ENCODE assay signal across 8 cellular contexts in genomic region chr5:168334161-168335094, GRCh38. TPM values are rescaled to one million over a fixed set of nuclear protein-coding genes. Genes with fewer than 3 reads are reported as not detected.
DNase-seq lines count a peak whose midpoint lies in the region; ATAC-seq and TF ChIP-seq lines count a peak whose summit lies in the region.
"Had no signal": no experiment of that assay in that cellular context is flagged by ENCODE, and none has a peak within 500 bp of the region (broad histone marks: within the 10 kb centered on the region; RNA-seq: fewer than 3 reads in every experiment).

No MANE protein-coding gene starts in this region.

- no peak overlapping the region for H3K4me2 ChIP-seq in HCT116 (ENCODE audit: low read length)

- no peak for TF ChIP-seq RAD21 in HCT116 (IDR thresholded peaks at IDR 0.05; ENCODE audit: low read depth)

- H3K79me2 ChIP-seq in HCT116 (ENCODE audit: insufficient read depth, low read length) = peaks cover 87% of the 10 kb centered on the region

- ATAC-seq in HCT116 (peak; percentile 38; the same call in 1 of the 2 replicates), GM21786 (IDR thresholded peaks at IDR 0.05; ENCODE audit: unreplicated experiment) (no peak)

- intact Hi-C loops in HCT116 (cut with micrococcal nuclease) = no loop called here
- intact Hi-C loops in sigmoid colon (cut with DNase I) = no loop called here

- BruUV-seq in HCT116 (replicated peaks; lab: Mats Ljungman, UMichigan) = no TSS peak

- TF ChIP-seq CTCF in HCT116 (IDR thresholded peaks at IDR 0.05 in 2 of 3, conservative IDR thresholded peaks at IDR 0.05 in 1 of 3; ENCODE audit: borderline replicate concordance in 1 of 3, insufficient read depth in 1 of 3, low read depth in 2 of 3, low read length in 2 of 3) (no peak), astrocyte of the cerebellum (IDR thresholded peaks at IDR 0.05; ENCODE audit: low read depth, low read length, missing control alignments) (no peak), sigmoid colon (IDR thresholded peaks at IDR 0.05) (no peak)

- CTCF ChIA-PET in HCT116 (lab: Charles Lee) = no interaction called here

- H3K4me1 ChIP-seq in HCT116 (ENCODE audit: control insufficient read depth in 1 of 2, insufficient read depth in 2 of 2, low read length in 2 of 2) (peaks cover 6 to 31% of the 10 kb centered on the region in 2 experiments; a peak in 3 of 4 replicates), iPS-20b (ENCODE audit: insufficient read depth, low read length) (peaks cover 52% of the 10 kb centered on the region), sigmoid colon (peaks cover 0 to 2% (median 0%) of the 10 kb centered on the region in 4 donors)

- POLR2A ChIA-PET in HCT116 (lab: Charles Lee) = no interaction called here

- RAD21 ChIA-PET in HCT116 (lab: Charles Lee; ENCODE audit: low non-redundant PET in 1 of 2, low total read pairs in 2 of 2, uncharacterized antibody in 2 of 2, unreplicated experiment in 2 of 2) = no interaction called here

- H3K36me3 ChIP-seq in HCT116 (ENCODE audit: control insufficient read depth in 1 of 2, insufficient read depth in 2 of 2, low read length in 2 of 2) (no peaks in the 10 kb centered on the region), iPS-20b (ENCODE audit: insufficient read depth, low read depth, low read length) (no peaks in the 10 kb centered on the region), sigmoid colon (no peaks in the 10 kb centered on the region)

- no peak overlapping the region for H2AFZ ChIP-seq in HCT116 (ENCODE audit: low read depth, low read length, poor library complexity, severe bottlenecking)

- no peaks in the 10 kb centered on the region for H3K27me3 ChIP-seq in HCT116 (ENCODE audit: insufficient read depth, low read length)
- no peaks in the 10 kb centered on the region for H3K27me3 ChIP-seq in iPS-20b (ENCODE audit: insufficient read depth, low read length)
- H3K27me3 ChIP-seq in sigmoid colon = no peaks in the 10 kb centered on the region

- H3K9me3 ChIP-seq in HCT116 (ENCODE audit: control insufficient read depth in 1 of 2, insufficient read depth in 1 of 2, low read depth in 1 of 2, low read length in 2 of 2) (no peaks in the 10 kb centered on the region), iPS-20b (ENCODE audit: insufficient read depth, low read depth, low read length) (no peaks in the 10 kb centered on the region), sigmoid colon (no peaks in the 10 kb centered on the region)

- no peak overlapping the region for H3K4me3 ChIP-seq in HCT116 (replicated peaks in 1 of 2; ENCODE audit: low read depth in 1 of 2, low read length in 2 of 2)
- H3K4me3 ChIP-seq in astrocyte of the cerebellum (ENCODE audit: low read depth, low read length) = no peak overlapping the region
- peak overlapping the region; percentile 33; the same call in 1 of the 2 replicates for H3K4me3 ChIP-seq in iPS-20b (ENCODE audit: low read length)
- no peak overlapping the region for H3K4me3 ChIP-seq in sigmoid colon

- H4K20me1 ChIP-seq in HCT116 (ENCODE audit: insufficient read depth) = peaks cover 11% of the 10 kb centered on the region; the same call in 1 of the 2 replicates

- WGBS in sigmoid colon, 2 donors = 72 to 86% methylated on average over 8 of the region's 8 CpGs

- H3K9ac ChIP-seq in HCT116 (ENCODE audit: low read length) (no peak overlapping the region), iPS-20b (ENCODE audit: low read depth, low read length) (peak overlapping the region; percentile 12; the same call in 1 of the 2 replicates)

- no peak for TF ChIP-seq POLR2A in HCT116 (IDR thresholded peaks at IDR 0.05; ENCODE audit: borderline replicate concordance, extremely low read depth, insufficient read depth, insufficient read length)
- TF ChIP-seq POLR2A in sigmoid colon (IDR thresholded peaks at IDR 0.05) = no peak

- in situ Hi-C loops in astrocyte of the cerebellum (cut with HindIII; ENCODE audit: low sequenced_read_pairs) = no loop called here

- no peaks in the 10 kb centered on the region for H3K9me2 ChIP-seq in HCT116 (ENCODE audit: insufficient read depth)

- no peak for TF ChIP-seq EP300 in sigmoid colon (IDR thresholded peaks at IDR 0.05)

- DNase-seq in HCT116 (ENCODE audit: low read depth, low spot score) (no peak), astrocyte of the cerebellum (ENCODE audit: low read depth) (peak; percentile 59), sigmoid colon (peak; percentile 33), NCI-H1436 treated with DMSO at 0.1 percent for 48 hours (lab: John Stamatoyannopoulos, UW) (no peak)
- no peak for DNase-seq in activated CD8-positive, alpha-beta memory T cell treated with anti-CD3 and anti-CD28 coated beads, Interleukin-2, amount 50 U/mL, for 48 hours
- DNase-seq: activated CD4-positive, alpha-beta T cell treated with anti-CD3 and anti-CD28 coated beads, Interleukin-2, amount 50 U/mL, for 48 hours had no signal

- H3K27ac ChIP-seq in HCT116 (ENCODE audit: low read depth, low read length) (no peak overlapping the region), iPS-20b (ENCODE audit: low read length) (peak overlapping the region; percentile 35), sigmoid colon (no peak overlapping the region)

TF ChIP-seq in HCT116, 20 proteins besides CTCF, POLR2A, EP300 and RAD21:
- TF ChIP-seq ZNF274 (IDR thresholded peaks at IDR 0.05; ENCODE audit: low read depth, low read length) (no peak), FOSL1 (IDR thresholded peaks at IDR 0.05; ENCODE audit: low read depth) (no peak), CBX3 (IDR thresholded peaks at IDR 0.05; ENCODE audit: low read depth) (no peak), MAX (IDR thresholded peaks at IDR 0.05) (no peak), EGR1 (IDR thresholded peaks at IDR 0.05; ENCODE audit: low read depth) (no peak), YY1 (IDR thresholded peaks at IDR 0.05; ENCODE audit: extremely low read depth, insufficient replicate concordance, low read depth, low read length) (no peak), ATF3 (IDR thresholded peaks at IDR 0.05) (no peak), JUND (IDR thresholded peaks at IDR 0.05) (no peak), ZBTB33 (IDR thresholded peaks at IDR 0.05; ENCODE audit: extremely low read depth, insufficient replicate concordance, low read length) (no peak), EZH2phosphoT487 (IDR thresholded peaks at IDR 0.05; ENCODE audit: borderline replicate concordance) (no peak), REST (IDR thresholded peaks at IDR 0.05; ENCODE audit: low read depth) (no peak), SIN3A (IDR thresholded peaks at IDR 0.05; ENCODE audit: low read depth) (no peak), TCF7L2 (IDR thresholded peaks at IDR 0.05; ENCODE audit: borderline replicate concordance, extremely low read depth, insufficient read depth, insufficient read length) (no peak), EZH2 (IDR thresholded peaks at IDR 0.05) (no peak)

RNA-seq across cellular contexts. Expression of gene WWC1, which starts 43.0 kb away (rescaled TPM):
- 52.6 TPM for total RNA-seq in HCT116 (2021; ENCODE audit: unreplicated experiment)
- 38.6 and 39.3 TPM in 2 replicates for polyA plus RNA-seq in HCT116 (2012)
- 1 to 10 TPM in 1 of 4 donors, under 1 TPM in 2, not detected in 1; 0.27 to 1.1 (median 0.28) TPM for total RNA-seq in sigmoid colon
- 10 to 100 TPM; 11.4 to 15.4 (median 15.0) TPM for polyA plus RNA-seq in sigmoid colon

Comparison
In these comparisons a context has a peak if more than half of its experiments do, and no peak if none do; other contexts are left out.
1. DNase-seq: peak in astrocyte of the cerebellum (single experiment) and sigmoid colon (single experiment); none in HCT116 (single experiment), activated CD8-positive, alpha-beta memory T cell treated with anti-CD3 and anti-CD28 coated beads, Interleukin-2, amount 50 U/mL, for 48 hours (single experiment) and NCI-H1436 treated with DMSO at 0.1 percent for 48 hours (single experiment).
2. RNA of gene WWC1, which starts 43.0 kb away (total RNA-seq): 52.6 TPM in HCT116 (single experiment); 0.27 to 1.1 TPM in sigmoid colon; every median in the first group is over 10 times any median in the second.